19 cellular contexts compared by ENCODE assay signal in the genomic region with DNA sequence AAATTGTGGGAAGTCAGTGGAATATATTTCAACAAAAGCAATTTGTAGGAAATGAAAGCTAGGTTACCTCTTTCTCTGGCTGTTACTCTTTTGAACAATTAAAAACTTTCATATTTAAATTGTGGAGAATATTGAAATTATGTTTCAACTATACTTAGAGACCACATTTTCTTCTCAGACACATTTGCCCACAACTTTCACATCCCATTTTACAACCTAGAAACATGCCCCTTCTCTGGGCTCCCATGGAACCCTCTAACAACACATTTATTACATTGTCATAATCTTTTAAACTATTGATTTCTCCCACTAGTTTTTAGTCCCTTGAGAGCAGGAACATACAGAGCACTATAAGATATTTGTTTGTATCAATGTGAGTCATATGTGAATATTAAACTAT.
"Had no signal": no experiment of that assay in that cellular context is flagged by ENCODE, and none has a peak within 500 bp of the region (broad histone marks: within the 10 kb centered on the region; RNA-seq: fewer than 3 reads in every experiment).

No MANE protein-coding gene starts in this region.

- H3K9me3 ChIP-seq: gastroesophageal sphincter, left ventricle myocardium inferior, right lobe of liver, stomach, suprapubic skin, tibial nerve had no signal

- H3K27me3 ChIP-seq: gastroesophageal sphincter, right lobe of liver, stomach, suprapubic skin, tibial nerve had no signal

- H3K36me3 ChIP-seq: gastroesophageal sphincter, left ventricle myocardium inferior, right lobe of liver, stomach, suprapubic skin, tibial nerve had no signal

- H3K27ac ChIP-seq: epithelial cell of prostate, gastroesophageal sphincter, left ventricle myocardium inferior, right lobe of liver, skin epidermis, stomach, suprapubic skin, tibial nerve had no signal

- ATAC-seq: activated CD8-positive, alpha-beta T cell treated with anti-CD3 and anti-CD28 coated beads for 36 hours; gastroesophageal sphincter; naive thymus-derived CD4-positive, alpha-beta T cell; right lobe of liver; stimulated activated effector memory CD8-positive, alpha-beta T cell treated with anti-CD3 and anti-CD28 coated beads, Interleukin-12 subunit alpha, Interleukin-12 subunit beta, amount 100 ng/mL, for 72 hours had no signal

- DNase-seq: activated CD4-positive, alpha-beta T cell treated with anti-CD3 and anti-CD28 coated beads, Interleukin-2, amount 10 ng/mL, durations not matched to agents 24 days and 14 days; activated CD8-positive, alpha-beta T cell treated with anti-CD3 and anti-CD28 coated beads for 36 hours; activated gamma-delta T cell; activated naive CD4-positive, alpha-beta T cell treated with anti-CD3 and anti-CD28 coated beads, Interleukin-2, amount 50 U/mL, for 16 hours; aorta; head of caudate nucleus; hypothalamus; left ventricle myocardium inferior; naive thymus-derived CD4-positive, alpha-beta T cell; posterior cingulate gyrus; right lobe of liver; stimulated activated CD4-positive, alpha-beta T cell treated with anti-CD3 and anti-CD28 coated beads, Interleukin-2, amount 100 ng/mL, for 24 hours; stomach had no signal

- H3K4me1 ChIP-seq: gastroesophageal sphincter, left ventricle myocardium inferior, right lobe of liver, stomach, suprapubic skin, tibial nerve had no signal

- H3K4me3 ChIP-seq: gastroesophageal sphincter, left ventricle myocardium inferior, right lobe of liver, skin epidermis, stomach, suprapubic skin, tibial nerve had no signal
